11 cellular contexts compared by ENCODE assay signal in genomic region chr17:57051886-57052342, GRCh38. TPM values are rescaled to one million over a fixed set of nuclear protein-coding genes. Genes with fewer than 3 reads are reported as not detected.
DNase-seq lines count a peak whose midpoint lies in the region; ATAC-seq and TF ChIP-seq lines count a peak whose summit lies in the region.
"Had no signal": no experiment of that assay in that cellular context is flagged by ENCODE, and none has a peak within 500 bp of the region (broad histone marks: within the 10 kb centered on the region; RNA-seq: fewer than 3 reads in every experiment).

No MANE protein-coding gene starts in this region.

- H3K4me3 ChIP-seq in esophagus (ENCODE audit: low read depth in 1 of 2, low read length in 2 of 2) (no peak overlapping the region), prostate gland (no peak overlapping the region)
- H3K4me3 ChIP-seq: BLaER1 treated with 17β-estradiol and CSF1 and Interleukin-3, amounts not matched to agents 10 nM and 100 nM had no signal

- H3K4me1 ChIP-seq in esophagus (ENCODE audit: control insufficient read depth in 2 of 2, insufficient read depth in 2 of 2, low read length in 1 of 2) (peaks cover 0 to 4% of the 10 kb centered on the region in 2 donors), prostate gland (replicated peaks) (peaks cover 3% of the 10 kb centered on the region)

- H3K27me3 ChIP-seq in esophagus (ENCODE audit: control insufficient read depth in 1 of 2, insufficient read depth in 2 of 2, low read length in 2 of 2): no peaks in the 10 kb centered on the region
- H3K27me3 ChIP-seq in prostate gland (replicated peaks; ENCODE audit: insufficient read depth): no peaks in the 10 kb centered on the region

- no peak for TF ChIP-seq CTCF in prostate gland (IDR thresholded peaks at IDR 0.05)

- ATAC-seq in HG03139 (IDR thresholded peaks at IDR 0.05; ENCODE audit: unreplicated experiment) (no peak), GM18858 (IDR thresholded peaks at IDR 0.05; ENCODE audit: unreplicated experiment) (no peak)
- no peak for ATAC-seq in activated CD4-positive, CD25-positive, alpha-beta regulatory T cell treated with anti-CD3 and anti-CD28 coated beads, Interleukin-2, amount 50 U/mL, for 24 hours
- ATAC-seq: PC-3 had no signal

- H3K36me3 ChIP-seq in esophagus (ENCODE audit: control insufficient read depth in 2 of 2, insufficient read depth in 2 of 2, low read length in 1 of 2) (no peaks in the 10 kb centered on the region), prostate gland (no peaks in the 10 kb centered on the region)
- H3K36me3 ChIP-seq: BLaER1 treated with 17β-estradiol and CSF1 and Interleukin-3, amounts not matched to agents 10 nM and 100 nM had no signal

- WGBS in esophagus, 2 donors: 38 to 61% methylated on average over 5 of the region's 5 CpGs
- WGBS in prostate gland: 21% methylated on average over 5 of the region's 5 CpGs

- DNase-seq in LHCN-M2 (ENCODE audit: low read depth) (peak; percentile 33), NCI-H2171 treated with DMSO at 0.1 percent for 48 hours (lab: John Stamatoyannopoulos, UW) (peak; percentile 94), prostate gland (ENCODE audit: low spot score) (peak; percentile 51)
- no peak for DNase-seq in stimulated activated CD4-positive, alpha-beta T cell treated with anti-CD3 and anti-CD28 coated beads, Interleukin-2, amount 100 ng/mL, for 24 hours
- DNase-seq: activated naive CD4-positive, alpha-beta T cell treated with anti-CD3 and anti-CD28 coated beads, Interleukin-2, amount 50 U/mL, for 16 hours; PC-3 had no signal

- intact Hi-C loops in prostate gland (cut with DNase I): no loop called here

- TF ChIP-seq POLR2A in prostate gland (IDR thresholded peaks at IDR 0.05): no peak

- no peaks in the 10 kb centered on the region for H3K9me3 ChIP-seq in esophagus (ENCODE audit: control insufficient read depth in 2 of 2, insufficient read depth in 1 of 2, low read depth in 1 of 2, low read length in 1 of 2)
- H3K9me3 ChIP-seq in prostate gland: no peaks in the 10 kb centered on the region
- H3K9me3 ChIP-seq: BLaER1 treated with 17β-estradiol and CSF1 and Interleukin-3, amounts not matched to agents 10 nM and 100 nM had no signal

- H3K27ac ChIP-seq in esophagus (ENCODE audit: low read depth in 2 of 2, low read length in 1 of 2) (peak overlapping the region; percentile 18 to 76), prostate gland (peak overlapping the region; percentile 27 to 35)
- H3K27ac ChIP-seq: BLaER1 treated with 17β-estradiol and CSF1 and Interleukin-3, amounts not matched to agents 10 nM and 100 nM had no signal

RNA-seq across cellular contexts. Expression of gene AKAP1, which starts 33.1 kb away (rescaled TPM):
- total RNA-seq in LHCN-M2 (2014; rRNA removed): 16.6 and 18.7 TPM in 2 replicates
- 5.9 TPM for polyA plus RNA-seq in LHCN-M2 (2012)
- 10 to 100 TPM; 15.1 to 27.8 TPM for polyA plus RNA-seq in esophagus
- total RNA-seq in prostate gland: 100 to 1,000 TPM in 1 of 2 donors, 10 to 100 TPM in 1; 61.7 to 124 TPM

Comparison
In these comparisons a context has a peak if more than half of its experiments do, and no peak if none do; other contexts are left out.
1. DNase-seq: peak in LHCN-M2 (single experiment), NCI-H2171 treated with DMSO at 0.1 percent for 48 hours (single experiment) and prostate gland (single experiment); none in stimulated activated CD4-positive, alpha-beta T cell treated with anti-CD3 and anti-CD28 coated beads, Interleukin-2, amount 100 ng/mL, for 24 hours (0 of 2).